Comparison of ENCODE assay signal across 21 cellular contexts in the genomic region with DNA sequence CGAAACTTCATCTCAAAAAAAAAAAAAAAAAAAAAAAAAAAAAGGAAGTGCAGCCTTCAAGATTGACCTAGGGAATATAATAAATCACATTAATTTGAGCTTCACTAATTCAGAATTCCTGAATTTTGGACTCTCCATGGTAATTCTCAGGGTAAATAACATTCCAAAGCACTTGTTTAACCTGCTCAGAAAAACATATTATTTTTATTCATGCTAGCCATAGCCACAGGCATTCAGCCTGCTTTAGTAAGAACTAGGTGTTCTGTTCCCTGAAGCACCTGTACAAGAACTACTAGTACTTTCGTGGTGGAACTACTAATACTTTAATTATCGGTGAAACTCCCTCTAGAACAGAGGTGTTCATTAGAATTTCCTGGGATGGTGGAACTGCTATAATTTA.
DNase-seq lines count a peak whose midpoint lies in the region; ATAC-seq and TF ChIP-seq lines count a peak whose summit lies in the region.
"Had no signal": no experiment of that assay in that cellular context is flagged by ENCODE, and none has a peak within 500 bp of the region (broad histone marks: within the 10 kb centered on the region; RNA-seq: fewer than 3 reads in every experiment).

No MANE protein-coding gene starts in this region.

- peaks cover 39% of the 10 kb centered on the region for H3K4me1 Mint-ChIP-seq in Caco-2 (ENCODE audit: low read depth, unreplicated experiment)

- H3K27me3 ChIP-seq in Caco-2 (replicated peaks; ENCODE audit: control insufficient read depth, insufficient read depth, low read length): no peaks in the 10 kb centered on the region
- no peaks in the 10 kb centered on the region for H3K27me3 ChIP-seq in Panc1 (ENCODE audit: control insufficient read depth, insufficient read depth, low read length)
- H3K27me3 ChIP-seq in gastrocnemius medialis: no peaks in the 10 kb centered on the region
- no peaks in the 10 kb centered on the region for H3K27me3 ChIP-seq in colonic mucosa

- H3K27ac Mint-ChIP-seq in Caco-2 (ENCODE audit: unreplicated experiment): peak overlapping the region; percentile 54
- H3K27ac Mint-ChIP-seq: CD8-positive, alpha-beta memory T cell; GM23338 had no signal

- H3K9me3 Mint-ChIP-seq in Caco-2 (ENCODE audit: unreplicated experiment): no peaks in the 10 kb centered on the region
- H3K9me3 Mint-ChIP-seq: CD8-positive, alpha-beta memory T cell; GM23338 had no signal

- H3K9ac ChIP-seq in colonic mucosa (ENCODE audit: low read depth in 2 of 2, low read length in 2 of 2): no peak overlapping the region
- H3K9ac ChIP-seq: SK-N-SH had no signal

- H3K36me3 ChIP-seq in Caco-2 (ENCODE audit: control insufficient read depth, insufficient read depth, low read length) (peaks cover 2% of the 10 kb centered on the region), Panc1 (ENCODE audit: control insufficient read depth, insufficient read depth, low read length) (0 out of 2 replicates have a peak, but pooled peaks cover 2% of the 10 kb centered on the region), gastrocnemius medialis (peaks cover 0 to 3% of the 10 kb centered on the region in 2 donors), colonic mucosa (no peaks in the 10 kb centered on the region)
- H3K36me3 ChIP-seq: HAP-1 had no signal

- no peak for ATAC-seq in Panc1
- peak; percentile 24 to 36 for ATAC-seq in gastrocnemius medialis
- no peak for ATAC-seq in GM21576 (IDR thresholded peaks at IDR 0.05; ENCODE audit: unreplicated experiment)
- ATAC-seq: GM23338 had no signal

- no peak overlapping the region for H3K4me3 ChIP-seq in Caco-2 (ENCODE audit: low read depth, low read length)
- no peak overlapping the region for H3K4me3 ChIP-seq in Panc1 (ENCODE audit: low read depth in 2 of 2, low read length in 2 of 2)
- H3K4me3 ChIP-seq in gastrocnemius medialis: no peak overlapping the region
- H3K4me3 ChIP-seq in colonic mucosa: no peak overlapping the region
- H3K4me3 ChIP-seq: GM23338, HAP-1 had no signal

- H3K4me1 ChIP-seq in Caco-2: peaks cover 51% of the 10 kb centered on the region
- peaks cover 34% of the 10 kb centered on the region for H3K4me1 ChIP-seq in Panc1 (ENCODE audit: control insufficient read depth, insufficient read depth, low read length)
- peaks cover 15 to 27% of the 10 kb centered on the region in 2 donors for H3K4me1 ChIP-seq in gastrocnemius medialis
- no peaks in the 10 kb centered on the region for H3K4me1 ChIP-seq in colonic mucosa

- BruUV-seq in Caco-2 (replicated peaks; lab: Mats Ljungman, UMichigan) (no TSS peak), Panc1 (replicated peaks; lab: Mats Ljungman, UMichigan) (no TSS peak)

- peaks cover 79% of the 10 kb centered on the region for H3K36me3 Mint-ChIP-seq in Caco-2 (ENCODE audit: insufficient read depth, unreplicated experiment)

- CTCF ChIA-PET in Caco-2 (lab: Charles Lee): no interaction called here
- CTCF ChIA-PET in Panc1 (lab: Charles Lee): interaction anchor here (0.6 kb wide), 3 partner anchors 11 to 203 kb away, joined by 11 to 13 read pairs (median 12); no protein-coding TSS in a partner anchor

- intact Hi-C loops in Caco-2 (cut with micrococcal nuclease; ENCODE audit: unreplicated experiment): no loop called here
- intact Hi-C loops in Panc1 (cut with micrococcal nuclease; ENCODE audit: unreplicated experiment): no loop called here
- intact Hi-C loops in gastrocnemius medialis (cut with DNase I; ENCODE audit: low total_unique reads): loop anchor here (2.0 to 5.0 kb wide), 3 partner anchors 50 to 197 kb away; a partner anchor contains a TSS
- intact Hi-C loops in colonic mucosa (cut with DNase I): no loop called here

- H3K27ac ChIP-seq in Panc1 (ENCODE audit: low read length): peak overlapping the region; percentile 10; the same call in 1 of the 2 replicates
- peak overlapping the region; percentile 53 to 91 (median 74) for H3K27ac ChIP-seq in gastrocnemius medialis
- no peak overlapping the region for H3K27ac ChIP-seq in colonic mucosa
- H3K27ac ChIP-seq: C4-2B, HL-60 had no signal

- TF ChIP-seq CTCF in Caco-2 (IDR thresholded peaks at IDR 0.05; ENCODE audit: insufficient read depth in 1 of 2, low read depth in 1 of 2, low read length in 1 of 2, severe bottlenecking in 1 of 2, unreplicated experiment in 1 of 2) (no peak), Panc1 (IDR thresholded peaks at IDR 0.05) (no peak), gastrocnemius medialis (IDR thresholded peaks at IDR 0.05 in 4 of 5, conservative IDR thresholded peaks at IDR 0.05 in 1 of 5) (no peak), colonic mucosa (IDR thresholded peaks at IDR 0.05) (no peak)

- in situ Hi-C loops in Panc1 (cut with HindIII; ENCODE audit: low pct_unique_long_range_greater_than_20kb, low sequenced_read_pairs): no loop called here
- in situ Hi-C loops in gastrocnemius medialis (cut with MboI; ENCODE audit: low sequenced_read_pairs in 4 of 4): loop anchor here in 1 of 4 donors (25.0 kb wide), 1 partner anchor 1163 kb away; no protein-coding TSS in a partner anchor

- DNase-seq in NOMO-1 treated with DMSO at 0.1 percent for 48 hours (lab: John Stamatoyannopoulos, UW; ENCODE audit: unreplicated experiment) (peak; percentile 5), NOMO-1 treated with dmso at 0.1 percent for 144 hours (lab: John Stamatoyannopoulos, UW; ENCODE audit: unreplicated experiment) (no peak), Caco-2 (no peak), Panc1 (ENCODE audit: low read depth, low spot score) (no peak), gastrocnemius medialis (no peak), colonic mucosa (no peak), NCI-H1417 (lab: John Stamatoyannopoulos, UW) (no peak)
- DNase-seq: 8988T; AML-193; CD8-positive, alpha-beta memory T cell; NCI-H1417 treated with DMSO at 0.1 percent for 48 hours; NCI-H187; NCI-H446; NCI-H526; SIG-M5; SK-N-SH had no signal

- H3K27me3 Mint-ChIP-seq in Caco-2 (ENCODE audit: insufficient read depth, unreplicated experiment): no peaks in the 10 kb centered on the region
- H3K27me3 Mint-ChIP-seq: CD8-positive, alpha-beta memory T cell had no signal

- H3K9me3 ChIP-seq in Caco-2: no peaks in the 10 kb centered on the region
- H3K9me3 ChIP-seq in Panc1 (ENCODE audit: control insufficient read depth, insufficient read depth, low read depth, low read length): no peaks in the 10 kb centered on the region
- H3K9me3 ChIP-seq in gastrocnemius medialis: no peaks in the 10 kb centered on the region
- no peaks in the 10 kb centered on the region for H3K9me3 ChIP-seq in colonic mucosa
- H3K9me3 ChIP-seq: HAP-1, SK-N-SH had no signal

- POLR2A ChIA-PET in Caco-2 (lab: Charles Lee): interaction anchor here (0.7 kb wide), 1 partner anchor 61 kb away, joined by 13 read pairs; no protein-coding TSS in a partner anchor
- POLR2A ChIA-PET in Panc1 (lab: Charles Lee): interaction anchor here (0.7 kb wide), 1 partner anchor 37 kb away, joined by 11 read pairs; no protein-coding TSS in a partner anchor

- H3K4me3 Mint-ChIP-seq in Caco-2 (ENCODE audit: unreplicated experiment): no peak overlapping the region
- H3K4me3 Mint-ChIP-seq: CD8-positive, alpha-beta memory T cell; GM23338 had no signal

- no peak for TF ChIP-seq POLR2A in gastrocnemius medialis (IDR thresholded peaks at IDR 0.05)

Comparison
In these comparisons a context has a peak if more than half of its experiments do, and no peak if none do; other contexts are left out.
1. ATAC-seq: peak in gastrocnemius medialis (2 of 2); none in Panc1 (single experiment) and GM21576 (single experiment).